13 cellular contexts compared by ENCODE assay signal in the genomic region with DNA sequence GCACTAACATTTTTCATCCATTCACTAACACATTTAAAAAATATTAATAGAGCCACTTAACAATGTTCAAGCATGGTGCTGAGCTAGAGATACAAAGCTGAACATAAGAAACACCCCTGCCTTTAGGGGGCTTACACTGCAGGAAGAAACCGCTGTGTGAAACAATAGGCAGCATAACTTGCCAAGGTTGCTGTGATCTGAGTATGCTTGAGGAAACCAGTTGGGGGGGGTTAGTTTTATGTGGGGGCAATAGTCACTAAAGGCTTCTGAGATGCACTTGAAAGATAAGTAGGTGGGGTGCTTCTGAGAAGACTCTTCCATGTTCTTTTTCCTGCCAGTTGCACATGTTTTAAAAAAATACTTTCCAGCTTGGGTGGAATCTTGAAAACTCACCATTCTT. TPM values are rescaled to one million over a fixed set of nuclear protein-coding genes. Genes with fewer than 3 reads are reported as not detected.
A peak's percentile ranks its signal among the peaks of the same experiment; 100 is the strongest.
DNase-seq lines count a peak whose midpoint lies in the region; ATAC-seq and TF ChIP-seq lines count a peak whose summit lies in the region.
"Had no signal": no experiment of that assay in that cellular context is flagged by ENCODE, and none has a peak within 500 bp of the region (broad histone marks: within the 10 kb centered on the region; RNA-seq: fewer than 3 reads in every experiment).

No MANE protein-coding gene starts in this region.

- H3K4me1 Mint-ChIP-seq in WTC11, result peaks cover 65% of the 10 kb centered on the region

- H3K27me3 ChIP-seq in A673 (replicated peaks; ENCODE audit: insufficient read depth, low read depth, low read length, poor library complexity) (no peaks in the 10 kb centered on the region), DOHH2 (ENCODE audit: control insufficient read depth, low read length) (no peaks in the 10 kb centered on the region), iPS-20b (ENCODE audit: insufficient read depth, low read length) (no peaks in the 10 kb centered on the region; the same call in 1 of the 2 replicates), SJCRH30 (no peaks in the 10 kb centered on the region)
- H3K27me3 ChIP-seq: tibial artery had no signal

- H3F3A ChIP-seq in DOHH2 (ENCODE audit: control insufficient read depth, insufficient read depth), result peaks cover 15% of the 10 kb centered on the region

- H3K36me3 ChIP-seq in A673 (ENCODE audit: insufficient read depth, low read length, poor library complexity, severe bottlenecking) (no peaks in the 10 kb centered on the region), DOHH2 (ENCODE audit: control insufficient read depth, low read length) (peaks cover 66% of the 10 kb centered on the region), iPS-20b (ENCODE audit: insufficient read depth, low read depth, low read length) (no peaks in the 10 kb centered on the region), SJCRH30 (no peaks in the 10 kb centered on the region; the same call in 1 of the 2 replicates)
- H3K36me3 ChIP-seq: tibial artery had no signal

- H3K27ac Mint-ChIP-seq in WTC11, result peak overlapping the region; percentile 50; the same call in 1 of the 2 replicates

- no peaks in the 10 kb centered on the region for H3K36me3 Mint-ChIP-seq in WTC11

- POLR2A ChIA-PET in A673 (lab: Charles Lee; ENCODE audit: low non-redundant PET) (no interaction called here), WTC11 (lab: Charles Lee) (no interaction called here)

- H3K27ac ChIP-seq in A673 (ENCODE audit: low read depth, low read length, poor library complexity, severe bottlenecking), result no peak overlapping the region
- H3K27ac ChIP-seq in DOHH2 (ENCODE audit: low read depth, low read length), result no peak overlapping the region
- H3K27ac ChIP-seq in iPS-20b (ENCODE audit: low read length), result no peak overlapping the region
- H3K27ac ChIP-seq in SJCRH30, result no peak overlapping the region
- H3K27ac ChIP-seq: parathyroid adenoma, tibial artery had no signal

- H3K9me3 ChIP-seq in A673 (ENCODE audit: low read depth, low read length, poor library complexity, severe bottlenecking) (no peaks in the 10 kb centered on the region), DOHH2 (ENCODE audit: control insufficient read depth, insufficient read depth, low read length) (no peaks in the 10 kb centered on the region), iPS-20b (ENCODE audit: insufficient read depth, low read depth, low read length) (no peaks in the 10 kb centered on the region), SJCRH30 (replicated peaks) (no peaks in the 10 kb centered on the region)
- H3K9me3 ChIP-seq: tibial artery had no signal

- H3K27me3 Mint-ChIP-seq in WTC11 (ENCODE audit: low read depth), result no peaks in the 10 kb centered on the region; the same call in 1 of the 2 replicates

- H3K4me1 ChIP-seq in A673 (ENCODE audit: insufficient read depth, low read length, poor library complexity, severe bottlenecking) (peaks cover 32% of the 10 kb centered on the region), DOHH2 (ENCODE audit: control insufficient read depth, low read length) (peaks cover 56% of the 10 kb centered on the region), iPS-20b (ENCODE audit: insufficient read depth, low read length) (peaks cover 38% of the 10 kb centered on the region), SJCRH30 (no peaks in the 10 kb centered on the region)

- 0 out of 2 replicates have a peak, but pooled peaks have one; percentile 8 for ATAC-seq in WTC11
- ATAC-seq in HG03571 (IDR thresholded peaks at IDR 0.05; ENCODE audit: unreplicated experiment), result no peak
- ATAC-seq in HG02973 (IDR thresholded peaks at IDR 0.05; ENCODE audit: unreplicated experiment), result no peak

- CTCF ChIA-PET in A673 (lab: Charles Lee) (no interaction called here), WTC11 (lab: Charles Lee) (interaction anchor here (1.0 to 1.3 kb wide), 3 partner anchors 17 to 310 kb away, joined by 3 to 4 read pairs (median 3); a partner anchor contains a TSS)

- DNase-seq in A673 (ENCODE audit: low spot score) (peak; percentile 49), WTC11 (ENCODE audit: low spot score) (no peak), DMS79 treated with DMSO at 0.1 percent for 48 hours (lab: John Stamatoyannopoulos, UW) (no peak), SJCRH30 (no peak)
- DNase-seq: activated gamma-delta T cell treated with Interleukin-2 at 50 U/mL for 16 hours, MM.1S, T-helper 9 cell, tibial artery had no signal

- no peaks in the 10 kb centered on the region for H3K9me3 Mint-ChIP-seq in WTC11

- peaks cover 77% of the 10 kb centered on the region for H3K79me2 ChIP-seq in DOHH2 (ENCODE audit: control insufficient read depth, low read length)

- H4K20me1 ChIP-seq in DOHH2 (ENCODE audit: control insufficient read depth, insufficient read depth, low read depth, low read length), result peaks cover 52% of the 10 kb centered on the region

- H3K9ac ChIP-seq in iPS-20b (ENCODE audit: low read depth, low read length), result peak overlapping the region; percentile 39; the same call in 1 of the 2 replicates
- H3K9ac ChIP-seq: parathyroid adenoma had no signal

- H3K4me3 ChIP-seq in A673 (ENCODE audit: low read depth, low read length, poor library complexity, severe bottlenecking), result no peak overlapping the region
- peak overlapping the region; percentile 47 for H3K4me3 ChIP-seq in DOHH2 (ENCODE audit: low read length)
- H3K4me3 ChIP-seq in iPS-20b (ENCODE audit: low read length), result peak overlapping the region; percentile 50
- H3K4me3 ChIP-seq in SJCRH30, result no peak overlapping the region
- H3K4me3 ChIP-seq: tibial artery had no signal

- H3K9me2 ChIP-seq in DOHH2 (replicated peaks; ENCODE audit: control insufficient read depth, low read length), result no peaks in the 10 kb centered on the region

- TF ChIP-seq CTCF in A673 (conservative IDR thresholded peaks at IDR 0.05; ENCODE audit: low read depth, low read length) (no peak), DOHH2 (IDR thresholded peaks at IDR 0.05; ENCODE audit: low read depth, low read length, poor library complexity, severe bottlenecking) (peak; percentile 16), WTC11 (IDR thresholded peaks at IDR 0.05) (no peak)

- BruUV-seq in A673 (replicated peaks; lab: Mats Ljungman, UMichigan), result no TSS peak

- intact Hi-C loops in A673 (cut with micrococcal nuclease; ENCODE audit: unreplicated experiment), result no loop called here

- peak overlapping the region; percentile 58 for H3K4me2 ChIP-seq in DOHH2 (ENCODE audit: low read length)

- peak overlapping the region; percentile 47 for H3K4me3 Mint-ChIP-seq in WTC11

TF ChIP-seq in WTC11, 78 proteins besides CTCF, POLR2A, EP300 and RAD21:
- TF ChIP-seq, protein P1, sequence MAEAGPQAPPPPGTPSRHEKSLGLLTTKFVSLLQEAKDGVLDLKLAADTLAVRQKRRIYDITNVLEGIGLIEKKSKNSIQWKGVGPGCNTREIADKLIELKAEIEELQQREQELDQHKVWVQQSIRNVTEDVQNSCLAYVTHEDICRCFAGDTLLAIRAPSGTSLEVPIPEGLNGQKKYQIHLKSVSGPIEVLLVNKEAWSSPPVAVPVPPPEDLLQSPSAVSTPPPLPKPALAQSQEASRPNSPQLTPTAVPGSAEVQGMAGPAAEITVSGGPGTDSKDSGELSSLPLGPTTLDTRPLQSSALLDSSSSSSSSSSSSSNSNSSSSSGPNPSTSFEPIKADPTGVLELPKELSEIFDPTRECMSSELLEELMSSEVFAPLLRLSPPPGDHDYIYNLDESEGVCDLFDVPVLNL (CRISPR knock-in tag; IDR thresholded peaks at IDR 0.05; ENCODE audit: borderline replicate concordance, low read depth), result no peak
- TF ChIP-seq JUN (CRISPR knock-in tag; IDR thresholded peaks at IDR 0.05) (no peak), ZNF121 (CRISPR knock-in tag; IDR thresholded peaks at IDR 0.05) (no peak), NR2C2 (CRISPR knock-in tag; IDR thresholded peaks at IDR 0.05) (no peak), ZNF396 (CRISPR knock-in tag; IDR thresholded peaks at IDR 0.05; ENCODE audit: borderline replicate concordance) (no peak)
TF ChIP-seq in WTC11: peak in this region for 0.

RNA-seq across cellular contexts. Expression of a gene that starts 2.8 kb away (rescaled TPM):
- total RNA-seq in A673 (2021) (195 and 200 TPM in 2 replicates), WTC11 (2021) (117 to 160 TPM (median 118 TPM) in 3 replicates)
- 59.8 and 60.6 TPM in 2 replicates for total RNA-seq in SJCRH30 (2014; rRNA removed; shearing (Covaris generic))

RNA-seq across cellular contexts. Expression of a gene that starts 29.5 kb away (rescaled TPM):
- total RNA-seq in A673 (2021), result not detected in 2 replicates
- 0.31 to 0.41 TPM (median 0.32 TPM) in 3 replicates for total RNA-seq in WTC11 (2021)
- not detected in 2 replicates for total RNA-seq in SJCRH30 (2014; rRNA removed; shearing (Covaris generic))

Comparison
In these comparisons a context has a peak if more than half of its experiments do, and no peak if none do; other contexts are left out.
1. H3K4me3 ChIP-seq: peak in DOHH2 (single experiment) and iPS-20b (single experiment); none in A673 (single experiment) and SJCRH30 (single experiment).